ENCODE assay signal across 1 cellular context in genomic region chr1:105632342-105633196, GRCh38.
TF ChIP-seq lines count a peak whose summit lies in the region.

No MANE protein-coding gene starts in this region.

TF ChIP-seq in GM23338, 12 proteins besides CTCF, POLR2A, EP300 and RAD21:
- TF ChIP-seq ETS1 (IDR thresholded peaks at IDR 0.05) (no peak), EZH2 (IDR thresholded peaks at IDR 0.05; ENCODE audit: low read depth, unreplicated experiment) (no peak), STAT1 (IDR thresholded peaks at IDR 0.05; ENCODE audit: unreplicated experiment) (no peak), EZH2phosphoT487 (IDR thresholded peaks at IDR 0.05; ENCODE audit: unreplicated experiment) (no peak), ZNF114 (CRISPR knock-in tag; IDR thresholded peaks at IDR 0.05) (no peak), ZNF331 (CRISPR knock-in tag; IDR thresholded peaks at IDR 0.05; ENCODE audit: low read depth) (no peak), NANOG (IDR thresholded peaks at IDR 0.05; ENCODE audit: borderline replicate concordance) (no peak), CREB1 (CRISPR knock-in tag; IDR thresholded peaks at IDR 0.05; ENCODE audit: low read depth) (no peak), REST (IDR thresholded peaks at IDR 0.05; ENCODE audit: unreplicated experiment) (no peak), POLR2AphosphoS5 (IDR thresholded peaks at IDR 0.05; ENCODE audit: low read depth) (no peak), JUNB (IDR thresholded peaks at IDR 0.05; ENCODE audit: unreplicated experiment) (no peak)
- TF ChIP-seq, protein P1, sequence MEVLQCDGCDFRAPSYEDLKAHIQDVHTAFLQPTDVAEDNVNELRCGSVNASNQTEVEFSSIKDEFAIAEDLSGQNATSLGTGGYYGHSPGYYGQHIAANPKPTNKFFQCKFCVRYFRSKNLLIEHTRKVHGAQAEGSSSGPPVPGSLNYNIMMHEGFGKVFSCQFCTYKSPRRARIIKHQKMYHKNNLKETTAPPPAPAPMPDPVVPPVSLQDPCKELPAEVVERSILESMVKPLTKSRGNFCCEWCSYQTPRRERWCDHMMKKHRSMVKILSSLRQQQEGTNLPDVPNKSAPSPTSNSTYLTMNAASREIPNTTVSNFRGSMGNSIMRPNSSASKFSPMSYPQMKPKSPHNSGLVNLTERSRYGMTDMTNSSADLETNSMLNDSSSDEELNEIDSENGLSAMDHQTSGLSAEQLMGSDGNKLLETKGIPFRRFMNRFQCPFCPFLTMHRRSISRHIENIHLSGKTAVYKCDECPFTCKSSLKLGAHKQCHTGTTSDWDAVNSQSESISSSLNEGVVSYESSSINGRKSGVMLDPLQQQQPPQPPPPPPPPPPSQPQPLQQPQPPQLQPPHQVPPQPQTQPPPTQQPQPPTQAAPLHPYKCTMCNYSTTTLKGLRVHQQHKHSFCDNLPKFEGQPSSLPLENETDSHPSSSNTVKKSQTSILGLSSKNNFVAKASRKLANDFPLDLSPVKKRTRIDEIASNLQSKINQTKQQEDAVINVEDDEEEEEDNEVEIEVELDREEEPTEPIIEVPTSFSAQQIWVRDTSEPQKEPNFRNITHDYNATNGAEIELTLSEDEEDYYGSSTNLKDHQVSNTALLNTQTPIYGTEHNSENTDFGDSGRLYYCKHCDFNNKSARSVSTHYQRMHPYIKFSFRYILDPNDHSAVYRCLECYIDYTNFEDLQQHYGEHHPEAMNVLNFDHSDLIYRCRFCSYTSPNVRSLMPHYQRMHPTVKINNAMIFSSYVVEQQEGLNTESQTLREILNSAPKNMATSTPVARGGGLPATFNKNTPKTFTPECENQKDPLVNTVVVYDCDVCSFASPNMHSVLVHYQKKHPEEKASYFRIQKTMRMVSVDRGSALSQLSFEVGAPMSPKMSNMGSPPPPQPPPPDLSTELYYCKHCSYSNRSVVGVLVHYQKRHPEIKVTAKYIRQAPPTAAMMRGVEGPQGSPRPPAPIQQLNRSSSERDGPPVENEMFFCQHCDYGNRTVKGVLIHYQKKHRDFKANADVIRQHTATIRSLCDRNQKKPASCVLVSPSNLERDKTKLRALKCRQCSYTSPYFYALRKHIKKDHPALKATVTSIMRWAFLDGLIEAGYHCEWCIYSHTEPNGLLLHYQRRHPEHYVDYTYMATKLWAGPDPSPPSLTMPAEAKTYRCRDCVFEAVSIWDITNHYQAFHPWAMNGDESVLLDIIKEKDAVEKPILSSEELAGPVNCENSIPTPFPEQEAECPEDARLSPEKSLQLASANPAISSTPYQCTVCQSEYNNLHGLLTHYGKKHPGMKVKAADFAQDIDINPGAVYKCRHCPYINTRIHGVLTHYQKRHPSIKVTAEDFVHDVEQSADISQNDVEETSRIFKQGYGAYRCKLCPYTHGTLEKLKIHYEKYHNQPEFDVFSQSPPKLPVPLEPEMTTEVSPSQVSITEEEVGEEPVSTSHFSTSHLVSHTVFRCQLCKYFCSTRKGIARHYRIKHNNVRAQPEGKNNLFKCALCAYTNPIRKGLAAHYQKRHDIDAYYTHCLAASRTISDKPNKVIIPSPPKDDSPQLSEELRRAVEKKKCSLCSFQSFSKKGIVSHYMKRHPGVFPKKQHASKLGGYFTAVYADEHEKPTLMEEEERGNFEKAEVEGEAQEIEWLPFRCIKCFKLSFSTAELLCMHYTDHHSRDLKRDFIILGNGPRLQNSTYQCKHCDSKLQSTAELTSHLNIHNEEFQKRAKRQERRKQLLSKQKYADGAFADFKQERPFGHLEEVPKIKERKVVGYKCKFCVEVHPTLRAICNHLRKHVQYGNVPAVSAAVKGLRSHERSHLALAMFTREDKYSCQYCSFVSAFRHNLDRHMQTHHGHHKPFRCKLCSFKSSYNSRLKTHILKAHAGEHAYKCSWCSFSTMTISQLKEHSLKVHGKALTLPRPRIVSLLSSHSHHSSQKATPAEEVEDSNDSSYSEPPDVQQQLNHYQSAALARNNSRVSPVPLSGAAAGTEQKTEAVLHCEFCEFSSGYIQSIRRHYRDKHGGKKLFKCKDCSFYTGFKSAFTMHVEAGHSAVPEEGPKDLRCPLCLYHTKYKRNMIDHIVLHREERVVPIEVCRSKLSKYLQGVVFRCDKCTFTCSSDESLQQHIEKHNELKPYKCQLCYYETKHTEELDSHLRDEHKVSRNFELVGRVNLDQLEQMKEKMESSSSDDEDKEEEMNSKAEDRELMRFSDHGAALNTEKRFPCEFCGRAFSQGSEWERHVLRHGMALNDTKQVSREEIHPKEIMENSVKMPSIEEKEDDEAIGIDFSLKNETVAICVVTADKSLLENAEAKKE (CRISPR knock-in tag; IDR thresholded peaks at IDR 0.05) = no peak
